Comparison of ENCODE assay signal across 32 cellular contexts in genomic region chr12:68779280-68779679, GRCh38.
"Had no signal": no experiment of that assay in that cellular context is flagged by ENCODE, and none has a peak within 500 bp of the region (broad histone marks: within the 10 kb centered on the region; RNA-seq: fewer than 3 reads in every experiment).

No MANE protein-coding gene starts in this region.

- H3K27me3 ChIP-seq: MG63, Peyer's patch had no signal

- H3K4me3 ChIP-seq: MG63, Peyer's patch, SK-N-MC had no signal

- H3K9ac ChIP-seq: KMS-11 had no signal

- DNase-seq: KBM-7, MG63, NCI-H1048, NCI-H1092 treated with DMSO at 0.1 percent for 48 hours, NCI-H1105 treated with DMSO at 0.1 percent for 48 hours, NCI-H1417, NCI-H1436, NCI-H146, NCI-H1694, NCI-H187, NCI-H1930, NCI-H2029 treated with DMSO at 0.1 percent for 48 hours, NCI-H2081 treated with DMSO at 0.1 percent for 48 hours, NCI-H2107, NCI-H2171, NCI-H226, NCI-H446 treated with DMSO at 0.1 percent for 48 hours, NCI-H510A, NCI-H524, NCI-H526, NCI-H69, NCI-H748 treated with DMSO at 0.1 percent for 48 hours, NCI-H82, OCI-M1, PC-3, Peyer's patch, Right ventricle myocardium superior, RPMI8226, SHP77 treated with DMSO at 0.1 percent for 48 hours had no signal

- ATAC-seq: PC-3, SK-N-SH treated with all-trans-retinoic acid at 6 μM for 48 hours had no signal

- H3K4me2 ChIP-seq: KMS-11 had no signal

- H3K4me1 ChIP-seq: Peyer's patch had no signal

- H3K9me3 ChIP-seq: MG63, Peyer's patch had no signal

- H3K27ac ChIP-seq: KMS-11, Peyer's patch, SK-N-MC had no signal

- H3K36me3 ChIP-seq: MG63, Peyer's patch had no signal
